In genomic region chr20:20331796-20332195, GRCh38 we compare ENCODE assay signal across 27 cellular contexts. TPM values are rescaled to one million over a fixed set of nuclear protein-coding genes. Genes with fewer than 3 reads are reported as not detected.
DNase-seq lines count a peak whose midpoint lies in the region; ATAC-seq and TF ChIP-seq lines count a peak whose summit lies in the region.
"Had no signal": no experiment of that assay in that cellular context is flagged by ENCODE, and none has a peak within 500 bp of the region (broad histone marks: within the 10 kb centered on the region; RNA-seq: fewer than 3 reads in every experiment).

No MANE protein-coding gene starts in this region.

- H2AFZ ChIP-seq in Karpas-422 (ENCODE audit: low read length) = no peak overlapping the region

- H3K27ac ChIP-seq in Karpas-422 (ENCODE audit: low read length) (no peak overlapping the region), left lung (no peak overlapping the region)
- H3K27ac ChIP-seq: tibial artery had no signal

- H3K36me3 ChIP-seq in Karpas-422 (ENCODE audit: insufficient read depth, low read length) (no peaks in the 10 kb centered on the region), left lung (no peaks in the 10 kb centered on the region)
- H3K36me3 ChIP-seq: tibial artery had no signal

- H3K27me3 ChIP-seq in Karpas-422 (ENCODE audit: low read length) (no peaks in the 10 kb centered on the region), left lung (peaks cover 0 to 10% of the 10 kb centered on the region in 2 donors)
- H3K27me3 ChIP-seq: tibial artery had no signal

- H3K9me3 ChIP-seq in Karpas-422 (ENCODE audit: low read length) (no peaks in the 10 kb centered on the region), left lung (no peaks in the 10 kb centered on the region)
- H3K9me3 ChIP-seq: tibial artery had no signal

- H3K4me1 ChIP-seq in Karpas-422 (ENCODE audit: low read length) (peaks cover 13% of the 10 kb centered on the region), left lung (peaks cover 0 to 9% of the 10 kb centered on the region in 2 donors)
- H3K4me1 ChIP-seq: tibial artery had no signal

- ATAC-seq in left lung = peak; percentile 27
- ATAC-seq: left colon; naive thymus-derived CD8-positive, alpha-beta T cell; PC-3; stimulated activated naive CD8-positive, alpha-beta T cell treated with anti-CD3 and anti-CD28 coated beads, Interleukin-15, Interleukin-2, amounts not matched to agents 100 U/mL and 50 U/mL, for 24 hours; T-helper 17 cell; WTC11 had no signal

- H3K79me2 ChIP-seq in Karpas-422 (ENCODE audit: low read length) = no peaks in the 10 kb centered on the region

- H3K9me2 ChIP-seq in Karpas-422 (replicated peaks; ENCODE audit: insufficient read depth, low read length) = no peaks in the 10 kb centered on the region

- DNase-seq in CD1c-positive myeloid dendritic cell (ENCODE audit: extremely low spot score) (peak; percentile 61), Karpas-422 (peak; percentile 42), NCI-H748 treated with DMSO at 0.1 percent for 48 hours (lab: John Stamatoyannopoulos, UW) (peak; percentile 25), left lung (no peak), HEK293T (ENCODE audit: extremely low spot score) (no peak), LoVo (ENCODE audit: low spot score) (no peak), HK-2 (ENCODE audit: unreplicated experiment) (no peak)
- DNase-seq: activated CD4-positive, alpha-beta memory T cell treated with anti-CD3 and anti-CD28 coated beads, Interleukin-2, amount 10 ng/mL, durations not matched to agents 7 days and 5 days; activated naive CD4-positive, alpha-beta T cell treated with Interleukin-2 at 50 U/mL for 16 hours; amygdala; dermis blood vessel endothelial cell; HCEC 1CT; left colon; mesendoderm; naive thymus-derived CD8-positive, alpha-beta T cell; NCI-H187 treated with DMSO at 0.1 percent for 48 hours; NCI-H510A; PC-3; SHP77 treated with DMSO at 0.1 percent for 48 hours; stimulated activated naive CD8-positive, alpha-beta T cell treated with anti-CD3 and anti-CD28 coated beads, Interleukin-15, Interleukin-2, amounts not matched to agents 100 U/mL and 50 U/mL, for 24 hours; T-helper 17 cell; tibial artery had no signal

- intact Hi-C loops in left lung (cut with DNase I) = no loop called here

- POLR2A ChIA-PET in HEK293T (lab: Yijun Ruan, JAX) = no interaction called here

- CTCF ChIA-PET in HEK293T (lab: Yijun Ruan, JAX) = interaction anchor here (0.6 kb wide), 1 partner anchor 12 kb away, joined by 3 read pairs; no protein-coding TSS in a partner anchor

- H3K4me2 ChIP-seq in Karpas-422 (ENCODE audit: low read depth, low read length, poor library complexity, severe bottlenecking) = no peak overlapping the region

- H3K4me3 ChIP-seq in Karpas-422 (ENCODE audit: low read length) = no peak overlapping the region
- no peak overlapping the region for H3K4me3 ChIP-seq in left lung
- H3K4me3 ChIP-seq: tibial artery had no signal

- no peak overlapping the region for H3K9ac ChIP-seq in Karpas-422 (ENCODE audit: low read length)

- no peak for TF ChIP-seq CTCF in left lung (IDR thresholded peaks at IDR 0.05)

- no peaks in the 10 kb centered on the region for H4K20me1 ChIP-seq in Karpas-422 (ENCODE audit: insufficient read depth, low read depth, low read length)

TF ChIP-seq in HEK293T, 16 proteins besides CTCF, POLR2A, EP300 and RAD21:
- no peak for TF ChIP-seq ZNF384 (IDR thresholded peaks at IDR 0.05)
- TF ChIP-seq LEF1 (IDR thresholded peaks at IDR 0.05; ENCODE audit: borderline replicate concordance) = no peak
- TF ChIP-seq FOXK2 (IDR thresholded peaks at IDR 0.05) = no peak
- no peak for TF ChIP-seq PKNOX1 (IDR thresholded peaks at IDR 0.05)
- no peak for TF ChIP-seq NFRKB (IDR thresholded peaks at IDR 0.05)
- TF ChIP-seq TARDBP (IDR thresholded peaks at IDR 0.05) = no peak
- no peak for TF ChIP-seq SUZ12 (IDR thresholded peaks at IDR 0.05)
- no peak for TF ChIP-seq FOXA1 (IDR thresholded peaks at IDR 0.05)
- no peak for TF ChIP-seq BHLHE40 (IDR thresholded peaks at IDR 0.05; ENCODE audit: borderline replicate concordance)

RNA-seq across cellular contexts. Expression of gene INSM1, which starts 36.1 kb away (rescaled TPM):
- not detected in 2 replicates for total RNA-seq in Karpas-422 (2014; rRNA removed; shearing (Covaris generic); ENCODE audit: low replicate concordance)
- total RNA-seq in left lung = not detected
- total RNA-seq: activated CD4-positive, alpha-beta memory T cell treated with anti-CD3 and anti-CD28 coated beads, Interleukin-2, amount 10 ng/mL, durations not matched to agents 7 days and 5 days; cardiac septum; dermis blood vessel endothelial cell; endothelial cell of umbilical vein; naive thymus-derived CD8-positive, alpha-beta T cell; posterior vena cava; skeletal muscle tissue; T-helper 17 cell had no signal

Comparison
In these comparisons a context has a peak if more than half of its experiments do, and no peak if none do; other contexts are left out.
1. DNase-seq: peak in CD1c-positive myeloid dendritic cell (single experiment), Karpas-422 (single experiment) and NCI-H748 treated with DMSO at 0.1 percent for 48 hours (single experiment); none in left lung (0 of 2), HEK293T (single experiment), LoVo (single experiment) and HK-2 (single experiment).